ENCODE assay signal across 9 cellular contexts in the genomic region with DNA sequence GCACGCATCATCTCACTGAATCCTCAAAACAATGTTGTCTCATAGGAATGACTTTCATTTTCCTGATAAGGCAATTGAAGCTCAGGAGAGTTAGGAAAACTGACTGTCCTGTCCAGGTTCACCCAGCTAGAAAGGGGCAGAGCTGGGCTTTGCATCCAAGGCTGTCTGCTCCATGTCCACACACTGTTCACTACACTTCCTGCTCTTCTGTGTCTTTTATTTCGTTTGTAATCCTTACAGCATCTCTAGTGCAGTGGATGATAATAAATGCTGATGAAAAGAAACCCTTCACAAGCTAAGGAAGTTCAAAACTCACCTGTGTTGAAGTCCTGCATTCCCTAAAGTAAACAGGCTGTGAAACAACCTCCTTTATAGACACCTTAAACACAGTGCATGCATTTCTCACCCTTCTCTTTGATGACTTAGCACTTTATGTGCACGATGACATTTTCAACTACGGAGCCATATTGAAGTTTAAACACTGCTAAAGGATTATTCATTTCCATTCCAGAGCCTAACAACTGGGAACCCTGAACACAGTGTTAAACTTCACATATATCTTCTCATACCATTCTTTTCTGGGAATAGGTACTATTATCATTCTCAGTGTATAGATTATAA. TPM values are rescaled to one million over a fixed set of nuclear protein-coding genes. Genes with fewer than 3 reads are reported as not detected.
"Had no signal": no experiment of that assay in that cellular context is flagged by ENCODE, and none has a peak within 500 bp of the region (broad histone marks: within the 10 kb centered on the region; RNA-seq: fewer than 3 reads in every experiment).

No MANE protein-coding gene starts in this region.

- DNase-seq: Karpas-422, KBM-7, KG1 had no signal

- H3K27ac ChIP-seq: HL-60, KMS-11 had no signal

- H3K4me2 ChIP-seq: KMS-11 had no signal

- FAIRE-seq: HTR-8/SVneo had no signal

- H3K9ac ChIP-seq: KMS-11 had no signal

RNA-seq across cellular contexts. Expression of a gene that starts 31.0 kb away (rescaled TPM):
- total RNA-seq: HT-29, HT1080 had no signal
- polyA plus RNA-seq: IgD-negative memory B cell had no signal
